Comparison of ENCODE assay signal across 14 cellular contexts in genomic region chr11:112780351-112781043, GRCh38.
A peak's percentile ranks its signal among the peaks of the same experiment; 100 is the strongest.
DNase-seq lines count a peak whose midpoint lies in the region; ATAC-seq and TF ChIP-seq lines count a peak whose summit lies in the region.
"Had no signal": no experiment of that assay in that cellular context is flagged by ENCODE, and none has a peak within 500 bp of the region (broad histone marks: within the 10 kb centered on the region; RNA-seq: fewer than 3 reads in every experiment).

No MANE protein-coding gene starts in this region.

- H3K9me3 ChIP-seq in psoas muscle: no peaks in the 10 kb centered on the region

- intact Hi-C loops in psoas muscle (cut with DNase I): no loop called here

- POLR2A ChIA-PET in naive thymus-derived CD8-positive, alpha-beta T cell (lab: Charles Lee): no interaction called here

- no peak overlapping the region for H3K27ac ChIP-seq in psoas muscle

- no peak overlapping the region for H3K4me3 ChIP-seq in H7 (ENCODE audit: insufficient read depth, low read depth, low read length)
- no peak overlapping the region for H3K4me3 ChIP-seq in fibroblast of the aortic adventitia (ENCODE audit: low read depth, low read length)
- no peak overlapping the region for H3K4me3 ChIP-seq in psoas muscle

- peaks cover 0 to 2% (median 0%) of the 10 kb centered on the region in 9 donors for H3K9me3 Mint-ChIP-seq in naive thymus-derived CD8-positive, alpha-beta T cell
- H3K9me3 Mint-ChIP-seq: dendritic cell treated with granulocyte-macrophage colony-stimulating factor and Interleukin-4, amounts not matched to agents 40 ng/mL and 50 ng/mL, for 4 days had no signal

- H3K27ac Mint-ChIP-seq in naive thymus-derived CD8-positive, alpha-beta T cell: no peak overlapping the region
- H3K27ac Mint-ChIP-seq: activated naive CD8-positive, alpha-beta T cell; CD4-positive, CD25-positive, alpha-beta regulatory T cell; dendritic cell treated with granulocyte-macrophage colony-stimulating factor and Interleukin-4, amounts not matched to agents 40 ng/mL and 50 ng/mL, for 4 days had no signal

- DNase-seq in H7 (peak; percentile 31), RPMI7951 (ENCODE audit: low read depth) (peak; percentile 30), fibroblast of the aortic adventitia (ENCODE audit: low read depth) (peak; percentile 77), psoas muscle (peak; percentile 61 to 67), cerebellar nuclear complex (lab: John Stamatoyannopoulos, UW) (no peak), NCI-H2227 treated with DMSO at 0.1 percent for 48 hours (lab: John Stamatoyannopoulos, UW) (no peak), SIG-M5 treated with dmso at 0.1 percent for 504 hours (lab: John Stamatoyannopoulos, UW; ENCODE audit: unreplicated experiment) (no peak)
- no peak for DNase-seq in naive thymus-derived CD8-positive, alpha-beta T cell
- DNase-seq: CD4-positive, CD25-positive, alpha-beta regulatory T cell; kidney; NCI-H2171 treated with DMSO at 0.1 percent for 48 hours had no signal

- no peak overlapping the region for H3K4me3 Mint-ChIP-seq in naive thymus-derived CD8-positive, alpha-beta T cell
- H3K4me3 Mint-ChIP-seq: activated naive CD8-positive, alpha-beta T cell; CD4-positive, CD25-positive, alpha-beta regulatory T cell; dendritic cell treated with granulocyte-macrophage colony-stimulating factor and Interleukin-4, amounts not matched to agents 40 ng/mL and 50 ng/mL, for 4 days had no signal

- H3K27me3 ChIP-seq in H7 (ENCODE audit: control insufficient read depth, insufficient read depth, low read length) (no peaks in the 10 kb centered on the region), psoas muscle (ENCODE audit: insufficient read depth in 3 of 3, low read length in 2 of 3) (peaks cover 1 to 22% (median 2%) of the 10 kb centered on the region in 3 donors)

- no peaks in the 10 kb centered on the region for H3K4me1 Mint-ChIP-seq in naive thymus-derived CD8-positive, alpha-beta T cell
- H3K4me1 Mint-ChIP-seq: CD4-positive, CD25-positive, alpha-beta regulatory T cell had no signal

- WGBS in psoas muscle, 3 donors: 69 to 73% (median 71%) methylated on average over 19 of the region's 19 CpGs

- TF ChIP-seq CTCF in fibroblast of the aortic adventitia (IDR thresholded peaks at IDR 0.05; ENCODE audit: insufficient read depth, low read length): peak; percentile 27
- no peak for TF ChIP-seq CTCF in psoas muscle (IDR thresholded peaks at IDR 0.05)

- H3K27me3 Mint-ChIP-seq in naive thymus-derived CD8-positive, alpha-beta T cell: peaks cover 4 to 24% (median 11%) of the 10 kb centered on the region in 5 donors

- peak; percentile 72 to 86 (median 81) for ATAC-seq in psoas muscle
- ATAC-seq in naive thymus-derived CD8-positive, alpha-beta T cell: no peak
- ATAC-seq: sciatic nerve had no signal

- H3K36me3 ChIP-seq in H7 (replicated peaks; ENCODE audit: control insufficient read depth, insufficient read depth, low read length) (no peaks in the 10 kb centered on the region), psoas muscle (ENCODE audit: insufficient read depth in 1 of 2, low read depth in 1 of 2) (no peaks in the 10 kb centered on the region)

- no peaks in the 10 kb centered on the region for H3K36me3 Mint-ChIP-seq in naive thymus-derived CD8-positive, alpha-beta T cell
- H3K36me3 Mint-ChIP-seq: activated naive CD8-positive, alpha-beta T cell; CD4-positive, CD25-positive, alpha-beta regulatory T cell had no signal

- H3K4me1 ChIP-seq in psoas muscle: peaks cover 17% of the 10 kb centered on the region

Comparison
In these comparisons a context has a peak if more than half of its experiments do, and no peak if none do; other contexts are left out.
1. DNase-seq: peak in H7 (single experiment), RPMI7951 (single experiment), fibroblast of the aortic adventitia (single experiment) and psoas muscle (2 of 2); none in cerebellar nuclear complex (0 of 2), NCI-H2227 treated with DMSO at 0.1 percent for 48 hours (single experiment), SIG-M5 treated with dmso at 0.1 percent for 504 hours (single experiment) and naive thymus-derived CD8-positive, alpha-beta T cell (0 of 10).
2. ATAC-seq: peak in psoas muscle (4 of 4); none in naive thymus-derived CD8-positive, alpha-beta T cell (0 of 2).